In genomic region chr3:133295199-133295901, GRCh38 we compare ENCODE assay signal across 9 cellular contexts.
A peak's percentile ranks its signal among the peaks of the same experiment; 100 is the strongest.
DNase-seq lines count a peak whose midpoint lies in the region; TF ChIP-seq lines count a peak whose summit lies in the region.
"Had no signal": no experiment of that assay in that cellular context is flagged by ENCODE, and none has a peak within 500 bp of the region (broad histone marks: within the 10 kb centered on the region; RNA-seq: fewer than 3 reads in every experiment).

No MANE protein-coding gene starts in this region.

- no peak for TF ChIP-seq EP300 in suprapubic skin (IDR thresholded peaks at IDR 0.05)

- H3K27me3 ChIP-seq in suprapubic skin = no peaks in the 10 kb centered on the region

- TF ChIP-seq CTCF in fibroblast of the aortic adventitia (IDR thresholded peaks at IDR 0.05; ENCODE audit: insufficient read depth, low read length) (no peak), suprapubic skin (IDR thresholded peaks at IDR 0.05) (no peak)

- 62% methylated on average over 4 of the region's 4 CpGs for WGBS in suprapubic skin

- no peaks in the 10 kb centered on the region for H3K36me3 ChIP-seq in suprapubic skin

- no peaks in the 10 kb centered on the region for H3K4me1 ChIP-seq in suprapubic skin

- H3K4me3 ChIP-seq in fibroblast of the aortic adventitia (ENCODE audit: low read depth, low read length) (no peak overlapping the region), suprapubic skin (no peak overlapping the region)

- DNase-seq in DMS 273 (lab: John Stamatoyannopoulos, UW; ENCODE audit: unreplicated experiment) (peak; percentile 87), GM19238 (ENCODE audit: insufficient read length, low spot score) (peak; percentile 17), NCI-H128 (lab: John Stamatoyannopoulos, UW; ENCODE audit: unreplicated experiment) (peak; percentile 20), fibroblast of the aortic adventitia (ENCODE audit: low read depth) (peak; percentile 38), AG08396 (ENCODE audit: low spot score) (no peak), CD1c-positive myeloid dendritic cell (ENCODE audit: extremely low spot score) (no peak), NOMO-1 treated with DMSO at 0.1 percent for 48 hours (lab: John Stamatoyannopoulos, UW; ENCODE audit: unreplicated experiment) (no peak), suprapubic skin (ENCODE audit: low spot score in 2 of 2) (no peak)
- DNase-seq: natural killer cell had no signal

- TF ChIP-seq POLR2A in suprapubic skin (IDR thresholded peaks at IDR 0.05) = no peak

- no peaks in the 10 kb centered on the region for H3K9me3 ChIP-seq in suprapubic skin

- no peak overlapping the region for H3K27ac ChIP-seq in suprapubic skin

Comparison
In these comparisons a context has a peak if more than half of its experiments do, and no peak if none do; other contexts are left out.
1. DNase-seq: peak in DMS 273 (single experiment), GM19238 (single experiment), NCI-H128 (single experiment) and fibroblast of the aortic adventitia (single experiment); none in AG08396 (single experiment), CD1c-positive myeloid dendritic cell (single experiment), NOMO-1 treated with DMSO at 0.1 percent for 48 hours (single experiment) and suprapubic skin (0 of 2).